ENCODE assay signal across 8 cellular contexts in the genomic region with DNA sequence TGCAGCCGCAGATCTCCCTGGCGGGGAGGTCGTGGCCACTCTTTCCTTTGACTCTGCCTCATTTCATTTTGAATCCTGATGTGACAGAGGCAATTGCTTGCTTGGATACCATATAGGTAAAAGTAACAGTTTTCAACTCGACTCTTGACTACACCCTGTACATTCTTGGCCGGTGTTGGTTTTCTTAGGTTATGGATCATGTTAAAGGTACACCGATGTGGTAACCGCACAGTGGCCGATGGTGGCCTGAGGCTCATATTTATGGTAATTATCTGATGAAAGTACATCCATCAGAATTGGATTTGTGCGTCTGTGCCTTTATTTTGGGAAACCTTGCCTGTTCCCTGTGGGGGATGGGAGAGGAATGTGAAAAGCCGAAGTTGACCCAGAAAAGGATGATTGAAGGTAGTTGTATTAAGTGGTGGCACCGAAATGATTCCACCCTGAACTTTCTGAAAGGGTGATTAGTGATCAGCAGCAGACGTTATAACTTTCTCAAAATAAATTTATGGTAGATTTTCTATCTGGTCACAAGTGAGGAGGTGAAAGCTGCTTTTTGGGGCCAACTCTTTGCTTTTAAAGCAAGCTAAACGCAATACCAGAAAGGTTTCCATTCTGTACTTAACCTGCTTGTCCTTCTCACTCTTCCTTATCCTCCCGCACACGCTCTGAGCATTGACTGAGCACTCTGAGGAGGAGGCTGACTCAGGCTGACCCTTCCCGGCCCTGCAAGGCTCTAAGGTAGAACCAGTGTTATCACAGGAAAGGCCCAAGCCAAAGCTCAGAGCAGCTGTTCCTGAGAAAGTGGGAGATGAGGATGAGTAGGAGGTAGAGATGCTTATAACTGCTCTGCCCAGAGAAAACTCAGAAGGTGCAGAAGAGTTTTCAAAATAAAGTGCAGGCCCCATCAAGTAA. TPM values are rescaled to one million over a fixed set of nuclear protein-coding genes. Genes with fewer than 3 reads are reported as not detected.
DNase-seq lines count a peak whose midpoint lies in the region; ATAC-seq, FAIRE-seq and TF ChIP-seq lines count a peak whose summit lies in the region.

No MANE protein-coding gene starts in this region.

- peaks cover 26% of the 10 kb centered on the region for H3K4me1 Mint-ChIP-seq in activated T-helper 1 cell treated with anti-CD3 and anti-CD28 coated beads, Interleukin-12 subunit alpha, Interleukin-12 subunit beta, Interleukin-2, Interleukin-4 antibody, amounts not matched to agents 30 ng/mL and 10 ng/mL and 1 ng/mL, durations not matched to agents 14 hours and 24 hours and 36 hours (ENCODE audit: low read depth)

- BruUV-seq in HepG2 (replicated peaks; lab: Mats Ljungman, UMichigan), result no TSS peak

- peak overlapping the region; percentile 67 for H3K27ac Mint-ChIP-seq in activated T-helper 1 cell treated with anti-CD3 and anti-CD28 coated beads, Interleukin-12 subunit alpha, Interleukin-12 subunit beta, Interleukin-2, Interleukin-4 antibody, amounts not matched to agents 30 ng/mL and 10 ng/mL and 1 ng/mL, durations not matched to agents 14 hours and 24 hours and 36 hours

- no peaks in the 10 kb centered on the region for H4K20me1 ChIP-seq in HepG2 (ENCODE audit: insufficient read depth, low read length)

- TF ChIP-seq EP300 in HepG2 (IDR thresholded peaks at IDR 0.05; ENCODE audit: low read depth in 2 of 2, low read length in 2 of 2), result no peak
- no peak for TF ChIP-seq EP300 in HepG2 (CRISPR knock-in tag; IDR thresholded peaks at IDR 0.05; ENCODE audit: borderline replicate concordance)

- peaks cover 0 to 5% (median 0%) of the 10 kb centered on the region in 4 donors for H3K4me1 ChIP-seq in right lobe of liver
- peaks cover 12% of the 10 kb centered on the region for H3K4me1 ChIP-seq in HepG2 (ENCODE audit: insufficient read depth, low read length)
- H3K4me1 ChIP-seq in iPS-18a (ENCODE audit: control insufficient read depth, low read depth, low read length), result peaks cover 19% of the 10 kb centered on the region

- no peaks in the 10 kb centered on the region for H3K27me3 ChIP-seq in right lobe of liver
- H3K27me3 ChIP-seq in HepG2 (ENCODE audit: control insufficient read depth in 1 of 2, insufficient read depth in 2 of 2, low read length in 2 of 2), result peaks cover 6 to 60% of the 10 kb centered on the region in 2 experiments; a peak in 3 of 5 replicates
- peaks cover 43% of the 10 kb centered on the region for H3K27me3 ChIP-seq in iPS-18a (ENCODE audit: control insufficient read depth, insufficient read depth, low read length)

- TF ChIP-seq RAD21 in HepG2 (CRISPR knock-in tag; IDR thresholded peaks at IDR 0.05), result no peak

- WGBS in right lobe of liver (ENCODE audit: insufficient coverage, low coverage, low lambda C conversion rate, missing lambda C conversion rate), result 64% methylated on average over 13 of the region's 16 CpGs
- 65% methylated on average over 16 of the region's 16 CpGs for WGBS in HepG2 (ENCODE audit: low lambda C conversion rate)

- H3K27me3 Mint-ChIP-seq in activated T-helper 1 cell treated with anti-CD3 and anti-CD28 coated beads, Interleukin-12 subunit alpha, Interleukin-12 subunit beta, Interleukin-2, Interleukin-4 antibody, amounts not matched to agents 30 ng/mL and 10 ng/mL and 1 ng/mL, durations not matched to agents 14 hours and 24 hours and 36 hours (ENCODE audit: insufficient read depth), result peaks cover 10% of the 10 kb centered on the region

- TF ChIP-seq CTCF in right lobe of liver (IDR thresholded peaks at IDR 0.05), result no peak
- TF ChIP-seq CTCF in HepG2 (CRISPR knock-in tag; IDR thresholded peaks at IDR 0.05), result no peak

- peak overlapping the region in 2 of 3 donors; percentile 65 to 83 for H3K27ac ChIP-seq in right lobe of liver
- H3K27ac ChIP-seq in HepG2 (ENCODE audit: extremely low read length, insufficient read depth, low read length), result no peak overlapping the region
- H3K27ac ChIP-seq in iPS-18a (ENCODE audit: low read length), result no peak overlapping the region

- in situ Hi-C loops in HepG2 (cut with HindIII; ENCODE audit: extremely low pct_ligation_motif_present, low pct_unique_long_range_greater_than_20kb), result no loop called here

- no peak overlapping the region for H3K4me2 ChIP-seq in HepG2 (ENCODE audit: low read depth, low read length)

- no peak overlapping the region for H3K9ac ChIP-seq in HepG2 (ENCODE audit: insufficient read depth, low read depth, low read length)
- H3K9ac ChIP-seq in iPS-18a (ENCODE audit: low read length), result peak overlapping the region; percentile 71

- no peaks in the 10 kb centered on the region for H3K9me3 Mint-ChIP-seq in activated T-helper 1 cell treated with anti-CD3 and anti-CD28 coated beads, Interleukin-12 subunit alpha, Interleukin-12 subunit beta, Interleukin-2, Interleukin-4 antibody, amounts not matched to agents 30 ng/mL and 10 ng/mL and 1 ng/mL, durations not matched to agents 14 hours and 24 hours and 36 hours

- H3K36me3 ChIP-seq in right lobe of liver (no peaks in the 10 kb centered on the region), HepG2 (replicated peaks in 1 of 2; ENCODE audit: control insufficient read depth in 1 of 2, insufficient read depth in 2 of 2, low read length in 2 of 2) (no peaks in the 10 kb centered on the region), iPS-18a (ENCODE audit: control insufficient read depth, low read depth, low read length) (no peaks in the 10 kb centered on the region)

- no peak for DNase-seq in right lobe of liver
- DNase-seq in HepG2 (ENCODE audit: low spot score), result no peak
- DNase-seq in activated T-helper 1 cell treated with anti-CD3 and anti-CD28 coated beads, Interleukin-12 subunit alpha, Interleukin-12 subunit beta, Interleukin-2, Interleukin-4 antibody, amounts not matched to agents 30 ng/mL and 10 ng/mL and 1 ng/mL, durations not matched to agents 14 hours and 24 hours and 36 hours (ENCODE audit: low spot score), result no peak
- DNase-seq in stimulated activated CD8-positive, alpha-beta memory T cell treated with anti-CD3 and anti-CD28 coated beads, Interleukin-4, amount 100 ng/mL, for 48 hours, result peak; percentile 53
- no peak for DNase-seq in GM03348 (ENCODE audit: low spot score)

- POLR2A ChIA-PET in HepG2 (lab: Yijun Ruan, JAX), result no interaction called here

- no peak for FAIRE-seq in HepG2 (lab: Jason Lieb, UNC)

- intact Hi-C loops in right lobe of liver (cut with DNase I), result no loop called here
- intact Hi-C loops in HepG2 (cut with micrococcal nuclease; ENCODE audit: unreplicated experiment), result loop anchor here (5.0 kb wide), 1 partner anchor 127 kb away; no protein-coding TSS in a partner anchor
- intact Hi-C loops in activated T-helper 1 cell treated with anti-CD3 and anti-CD28 coated beads, Interleukin-12 subunit alpha, Interleukin-12 subunit beta, Interleukin-2, Interleukin-4 antibody, amounts not matched to agents 30 ng/mL and 10 ng/mL and 1 ng/mL, durations not matched to agents 14 hours and 24 hours and 36 hours (cut with micrococcal nuclease), result loop anchor here (1.0 to 5.0 kb wide), 3 partner anchors 70 to 382 kb away; a partner anchor contains a TSS

- peaks cover 9% of the 10 kb centered on the region for H3K36me3 Mint-ChIP-seq in activated T-helper 1 cell treated with anti-CD3 and anti-CD28 coated beads, Interleukin-12 subunit alpha, Interleukin-12 subunit beta, Interleukin-2, Interleukin-4 antibody, amounts not matched to agents 30 ng/mL and 10 ng/mL and 1 ng/mL, durations not matched to agents 14 hours and 24 hours and 36 hours (ENCODE audit: low read depth)

- TF ChIP-seq POLR2A in right lobe of liver (IDR thresholded peaks at IDR 0.05), result no peak
- TF ChIP-seq POLR2A in HepG2 (IDR thresholded peaks at IDR 0.05; ENCODE audit: insufficient read depth in 1 of 2, low read depth in 2 of 2, low read length in 2 of 2), result no peak

- H3K4me3 ChIP-seq in right lobe of liver (peak overlapping the region; percentile 57 to 71 (median 68)), HepG2 (replicated peaks in 1 of 3; ENCODE audit: insufficient read depth in 1 of 3, low read depth in 2 of 3, low read length in 3 of 3) (no peak overlapping the region), iPS-18a (ENCODE audit: low read length) (peak overlapping the region; percentile 84)

- CTCF ChIA-PET in HepG2 (lab: Yijun Ruan, JAX; ENCODE audit: low intra/inter-chr PET ratio, low total read pairs), result no interaction called here

- peak overlapping the region; percentile 83 for H3K4me3 Mint-ChIP-seq in activated T-helper 1 cell treated with anti-CD3 and anti-CD28 coated beads, Interleukin-12 subunit alpha, Interleukin-12 subunit beta, Interleukin-2, Interleukin-4 antibody, amounts not matched to agents 30 ng/mL and 10 ng/mL and 1 ng/mL, durations not matched to agents 14 hours and 24 hours and 36 hours

- H3K9me3 ChIP-seq in right lobe of liver (no peaks in the 10 kb centered on the region), HepG2 (ENCODE audit: low read length) (no peaks in the 10 kb centered on the region), iPS-18a (ENCODE audit: control insufficient read depth, low read depth, low read length) (no peaks in the 10 kb centered on the region)

- no peak overlapping the region for H2AFZ ChIP-seq in HepG2 (ENCODE audit: low read length)

- H3K79me2 ChIP-seq in HepG2 (ENCODE audit: insufficient read depth, low read length), result no peaks in the 10 kb centered on the region

- ATAC-seq in right lobe of liver, result no peak
- ATAC-seq in HepG2, result no peak
- no peak for ATAC-seq in HG03175 (IDR thresholded peaks at IDR 0.05; ENCODE audit: unreplicated experiment)
- ATAC-seq in HG03378 (IDR thresholded peaks at IDR 0.05; ENCODE audit: unreplicated experiment), result no peak

RNA-seq across cellular contexts. Expression of a gene that starts 2.0 kb away (rescaled TPM):
- 10 to 100 TPM in 2 of 6 experiments, 1 to 10 TPM in 2, under 1 TPM in 2; 0.27 to 12.5 (median 5.5) TPM for total RNA-seq in right lobe of liver
- total RNA-seq in HepG2 (2016; rRNA removed; fragmentation: Illumina TruSeq; extraction: Trizol), result not detected in 2 replicates
- total RNA-seq in HepG2 (2016; cell fraction: cytosol; rRNA removed; fragmentation: Illumina TruSeq; extraction: Trizol; ENCODE audit: low read depth), result not detected in 2 replicates
- 0.02 TPM in 1 of 2 replicates, not detected in the other for total RNA-seq in HepG2 (2016; cell fraction: insoluble cytoplasmic fraction; rRNA removed; fragmentation: Illumina TruSeq; extraction: Trizol)
- total RNA-seq in HepG2 (2016; cell fraction: membrane; rRNA removed; fragmentation: Illumina TruSeq; extraction: Trizol), result not detected in 2 replicates
- not detected in 2 replicates for total RNA-seq in HepG2 (2016; cell fraction: nucleus; rRNA removed; fragmentation: Illumina TruSeq; extraction: Trizol)
- not detected in 2 replicates for polyA plus RNA-seq in HepG2 (2011; rRNA removed)
- 0.01 TPM in 1 of 2 replicates, not detected in the other for polyA plus RNA-seq in HepG2 (2011; cell fraction: cytosol; rRNA removed)
- not detected in 2 replicates for polyA plus RNA-seq in HepG2 (2011; cell fraction: nucleus; rRNA removed)
- not detected in 2 replicates for polyA plus RNA-seq in HepG2 (2012)
- not detected in 2 replicates for polyA plus RNA-seq in HepG2 (2016; cell fraction: cytosol; fragmentation: Illumina TruSeq; extraction: Trizol; ENCODE audit: low read depth)
- polyA plus RNA-seq in HepG2 (2016; cell fraction: insoluble cytoplasmic fraction; fragmentation: Illumina TruSeq; extraction: Trizol; ENCODE audit: low read depth), result not detected in 2 replicates
- polyA plus RNA-seq in HepG2 (2016; cell fraction: membrane; fragmentation: Illumina TruSeq; extraction: Trizol; ENCODE audit: low read depth), result not detected in 2 replicates
- polyA plus RNA-seq in HepG2 (2016; cell fraction: nucleus; fragmentation: Illumina TruSeq; extraction: Trizol; ENCODE audit: insufficient read depth, low read depth), result not detected in 2 replicates
- polyA minus RNA-seq in HepG2 (2011; rRNA and poly(A)+ RNA removed; ENCODE audit: low replicate concordance), result 7.5 TPM in 1 of 2 replicates, not detected in the other
- polyA minus RNA-seq in HepG2 (2011; cell fraction: cytosol; rRNA and poly(A)+ RNA removed), result not detected in 2 replicates
- polyA minus RNA-seq in HepG2 (2011; cell fraction: nucleus; rRNA and poly(A)+ RNA removed), result 0.13 TPM in 1 of 2 replicates, not detected in the other
- 17.0 and 17.7 TPM in 2 replicates for total RNA-seq in activated T-helper 1 cell treated with anti-CD3 and anti-CD28 coated beads, Interleukin-12 subunit alpha, Interleukin-12 subunit beta, Interleukin-2, Interleukin-4 antibody, amounts not matched to agents 30 ng/mL and 10 ng/mL and 1 ng/mL, durations not matched to agents 14 hours and 24 hours and 36 hours

Comparison
In these comparisons a context has a peak if more than half of its experiments do, and no peak if none do; other contexts are left out.
1. H3K27ac ChIP-seq: peak in right lobe of liver (2 of 3); none in HepG2 (single experiment) and iPS-18a (single experiment).
2. H3K4me3 ChIP-seq: peak in right lobe of liver (3 of 3) and iPS-18a (single experiment); none in HepG2 (0 of 3).
3. intact Hi-C loops: an anchor here in HepG2 (5.0 kb wide) and activated T-helper 1 cell treated with anti-CD3 and anti-CD28 coated beads, Interleukin-12 subunit alpha, Interleukin-12 subunit beta, Interleukin-2, Interleukin-4 antibody, amounts not matched to agents 30 ng/mL and 10 ng/mL and 1 ng/mL, durations not matched to agents 14 hours and 24 hours and 36 hours (1.0 to 5.0 kb wide); none called in right lobe of liver.